26 cellular contexts compared by ENCODE assay signal in the genomic region with DNA sequence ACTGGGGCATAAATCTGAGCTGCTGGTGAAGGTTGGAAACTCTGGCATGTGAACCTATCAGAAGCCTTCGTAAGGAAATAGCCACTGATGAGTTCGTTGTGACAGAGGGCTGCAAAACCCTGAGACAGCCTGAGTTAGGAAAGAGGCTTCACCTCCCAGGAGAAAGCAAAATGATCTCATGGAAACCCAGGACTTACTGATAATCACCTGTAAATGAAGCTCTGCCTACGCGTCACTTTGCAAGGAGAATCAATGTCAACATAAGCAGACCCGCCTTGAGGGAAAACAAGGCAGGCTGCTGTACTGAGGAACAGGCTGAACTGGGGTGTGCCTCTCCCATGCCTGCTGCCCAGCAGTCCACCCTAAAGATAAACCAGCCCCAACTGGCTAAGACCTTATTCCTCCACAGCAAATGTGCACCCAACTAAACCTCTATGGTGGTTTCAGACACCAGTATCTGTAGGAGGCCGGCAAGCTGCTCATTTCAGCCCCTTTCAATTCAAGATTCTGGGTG. TPM values are rescaled to one million over a fixed set of nuclear protein-coding genes. Genes with fewer than 3 reads are reported as not detected.
DNase-seq lines count a peak whose midpoint lies in the region; ATAC-seq, FAIRE-seq and TF ChIP-seq lines count a peak whose summit lies in the region.
"Had no signal": no experiment of that assay in that cellular context is flagged by ENCODE, and none has a peak within 500 bp of the region (broad histone marks: within the 10 kb centered on the region; RNA-seq: fewer than 3 reads in every experiment).

No MANE protein-coding gene starts in this region.

- H3K9me3 Mint-ChIP-seq in CD8-positive, alpha-beta T cell, result no peaks in the 10 kb centered on the region
- H3K9me3 Mint-ChIP-seq: effector memory CD8-positive, alpha-beta T cell had no signal

- DNase-seq in IMR-90, result no peak
- no peak for DNase-seq in thyroid gland
- no peak for DNase-seq in urothelium cell line (ENCODE audit: low spot score)
- DNase-seq in CD8-positive, alpha-beta T cell, result no peak
- no peak for DNase-seq in NCI-H1048 (lab: John Stamatoyannopoulos, UW)
- DNase-seq: activated CD4-positive, alpha-beta T cell treated with anti-CD3 and anti-CD28 coated beads, Interleukin-2, amount 50 U/mL, for 48 hours; activated gamma-delta T cell treated with Interleukin-2 at 50 U/mL for 16 hours; AML-193; cerebellar nuclear complex; effector memory CD8-positive, alpha-beta T cell; GDM1; MG63; midbrain; NCI-H1436 treated with DMSO at 0.1 percent for 48 hours; NCI-H748 treated with DMSO at 0.1 percent for 48 hours; SHP77 treated with DMSO at 0.1 percent for 48 hours; stimulated activated naive CD4-positive, alpha-beta T cell; T-helper 2 cell; tibial artery; WERI-Rb-1 had no signal

- peak overlapping the region; percentile 16; the same call in 1 of the 2 replicates for H4K91ac ChIP-seq in IMR-90 (ENCODE audit: insufficient read depth, low read depth, low read length)

- H3K4me3 ChIP-seq in IMR-90 (ENCODE audit: insufficient read depth, low read depth, low read length) (no peak overlapping the region), mesodermal cell (ENCODE audit: extremely low read depth, insufficient read depth, low read length, poor library complexity, severe bottlenecking) (no peak overlapping the region), thyroid gland (replicated peaks in 1 of 3) (no peak overlapping the region)
- H3K4me3 ChIP-seq in CD8-positive, alpha-beta T cell (ENCODE audit: low read depth, low read length), result no peak overlapping the region
- H3K4me3 ChIP-seq: MG63, tibial artery had no signal

- peaks cover 8% of the 10 kb centered on the region for H3K9me3 ChIP-seq in IMR-90 (ENCODE audit: control insufficient read depth, insufficient read depth, low read length)
- H3K9me3 ChIP-seq in mesodermal cell (ENCODE audit: control insufficient read depth, low read length), result peaks cover 4% of the 10 kb centered on the region
- no peaks in the 10 kb centered on the region for H3K9me3 ChIP-seq in thyroid gland
- H3K9me3 ChIP-seq in CD8-positive, alpha-beta T cell (ENCODE audit: low read length), result no peaks in the 10 kb centered on the region
- H3K9me3 ChIP-seq: MG63, tibial artery had no signal

- no peak for TF ChIP-seq CTCF in IMR-90 (conservative IDR thresholded peaks at IDR 0.05; ENCODE audit: low read depth, low read length)
- TF ChIP-seq CTCF in thyroid gland (IDR thresholded peaks at IDR 0.05), result no peak
- no peak for TF ChIP-seq CTCF in CD8-positive, alpha-beta T cell (IDR thresholded peaks at IDR 0.05)

- peak overlapping the region; percentile 29; the same call in 1 of the 2 replicates for H2BK20ac ChIP-seq in IMR-90 (ENCODE audit: low read depth, low read length)

- H3K56ac ChIP-seq in IMR-90 (ENCODE audit: extremely low read depth, insufficient read depth, low read length), result no peak overlapping the region

- H3K4me1 ChIP-seq in IMR-90 (ENCODE audit: control insufficient read depth, insufficient read depth, low read length) (peaks cover 7% of the 10 kb centered on the region; the same call in 1 of the 2 replicates), mesodermal cell (ENCODE audit: control insufficient read depth, insufficient read depth, low read length, poor library complexity, severe bottlenecking) (peaks cover 18% of the 10 kb centered on the region), thyroid gland (peaks cover 29 to 31% of the 10 kb centered on the region in 2 donors)
- H3K4me1 ChIP-seq in CD8-positive, alpha-beta T cell (ENCODE audit: insufficient read depth, low read length), result no peaks in the 10 kb centered on the region

- CTCF ChIA-PET in IMR-90 (lab: Yijun Ruan, JAX), result interaction anchor here (0.8 kb wide), 1 partner anchor 16 kb away, joined by 3 read pairs; no protein-coding TSS in a partner anchor
- CTCF ChIA-PET in CD8-positive, alpha-beta T cell (lab: Charles Lee), result no interaction called here

- no peak overlapping the region for H3K27ac Mint-ChIP-seq in CD8-positive, alpha-beta T cell
- H3K27ac Mint-ChIP-seq: effector memory CD8-positive, alpha-beta T cell had no signal

- TF ChIP-seq RAD21 in IMR-90 (IDR thresholded peaks at IDR 0.05; ENCODE audit: low read length), result no peak

- TF ChIP-seq POLR2A in IMR-90 (IDR thresholded peaks at IDR 0.05; ENCODE audit: low read depth, low read length) (no peak), thyroid gland (IDR thresholded peaks at IDR 0.05) (no peak)

- H3K23ac ChIP-seq in IMR-90 (ENCODE audit: low read depth, low read length), result no peak overlapping the region; the same call in 1 of the 2 replicates

- H3K4me3 Mint-ChIP-seq in CD8-positive, alpha-beta T cell, result no peak overlapping the region
- H3K4me3 Mint-ChIP-seq: effector memory CD8-positive, alpha-beta T cell had no signal

- H3K27ac ChIP-seq in IMR-90 (ENCODE audit: insufficient read depth, low read length) (no peak overlapping the region), mesodermal cell (ENCODE audit: low read depth, low read length, severe bottlenecking) (peak overlapping the region; percentile 37), thyroid gland (peak overlapping the region; percentile 77 to 88 (median 88))
- no peak overlapping the region for H3K27ac ChIP-seq in CD8-positive, alpha-beta T cell (ENCODE audit: low read depth, low read length)
- H3K27ac ChIP-seq: tibial artery, WERI-Rb-1 had no signal

- dilution Hi-C loops in IMR-90 (cut with HindIII; ENCODE audit: low sequenced_read_pairs, unreplicated experiment), result no loop called here

- peak overlapping the region; percentile 47 for H3K4ac ChIP-seq in IMR-90 (ENCODE audit: low read depth, low read length)

- POLR2A ChIA-PET in IMR-90 (lab: Charles Lee; ENCODE audit: unreplicated experiment), result interaction anchor here (1.4 kb wide), 1 partner anchor 231 kb away, joined by 4 read pairs; a partner anchor contains a TSS
- POLR2A ChIA-PET in CD8-positive, alpha-beta T cell (lab: Charles Lee), result no interaction called here

- H4K8ac ChIP-seq in IMR-90 (ENCODE audit: low read depth in 2 of 2, low read length in 2 of 2), result peak overlapping the region; percentile 14 to 46; a peak in 1 of 4 replicates

- H3K4me1 Mint-ChIP-seq in CD8-positive, alpha-beta T cell (ENCODE audit: low read depth), result no peaks in the 10 kb centered on the region

- H2AK9ac ChIP-seq in IMR-90 (replicated peaks; ENCODE audit: low read depth, low read length, poor library complexity), result no peak overlapping the region

- no peaks in the 10 kb centered on the region for H3K79me1 ChIP-seq in IMR-90 (ENCODE audit: low read depth in 1 of 2, low read length in 2 of 2)

- no peaks in the 10 kb centered on the region for H4K20me1 ChIP-seq in IMR-90 (ENCODE audit: insufficient read depth, low read length)

- no peak overlapping the region; the same call in 1 of the 2 replicates for H4K5ac ChIP-seq in IMR-90 (ENCODE audit: low read depth, low read length)

- H3K27me3 Mint-ChIP-seq in CD8-positive, alpha-beta T cell (ENCODE audit: low read depth), result no peaks in the 10 kb centered on the region

- H3K27me3 ChIP-seq in IMR-90 (ENCODE audit: control insufficient read depth, insufficient read depth, low read length) (no peaks in the 10 kb centered on the region), thyroid gland (no peaks in the 10 kb centered on the region)
- no peaks in the 10 kb centered on the region for H3K27me3 ChIP-seq in CD8-positive, alpha-beta T cell (ENCODE audit: insufficient read depth, low read length)
- H3K27me3 ChIP-seq: MG63, tibial artery had no signal

- H2BK120ac ChIP-seq in IMR-90 (ENCODE audit: low read depth, low read length), result no peak overlapping the region; the same call in none of the 2 replicates

- no peak overlapping the region for H3K9ac ChIP-seq in IMR-90 (ENCODE audit: low read depth, low read length)

- H3K18ac ChIP-seq in IMR-90 (ENCODE audit: low read depth, low read length), result peak overlapping the region; percentile 22; the same call in 1 of the 2 replicates

- H3K4me2 ChIP-seq in IMR-90 (ENCODE audit: low read depth, low read length), result no peak overlapping the region

- 0 out of 2 replicates have a peak, but pooled peaks cover 4% of the 10 kb centered on the region for H3K9me1 ChIP-seq in IMR-90 (ENCODE audit: insufficient read depth, low read length)

- no TSS peak for BruUV-seq in IMR-90 (replicated peaks; lab: Mats Ljungman, UMichigan)

- H3K14ac ChIP-seq in IMR-90 (replicated peaks; ENCODE audit: low read depth, low read length), result peak overlapping the region; percentile 5

- intact Hi-C loops in IMR-90 (cut with micrococcal nuclease), result no loop called here
- intact Hi-C loops in thyroid gland (cut with DNase I), result no loop called here
- intact Hi-C loops in CD8-positive, alpha-beta T cell (cut with DNase I, micrococcal nuclease), result no loop called here

- in situ Hi-C loops in IMR-90 (cut with MboI; ENCODE audit: low sequenced_read_pairs), result no loop called here

- H3K36me3 ChIP-seq in IMR-90 (ENCODE audit: control insufficient read depth, insufficient read depth, low read length) (no peaks in the 10 kb centered on the region), mesodermal cell (ENCODE audit: control insufficient read depth, insufficient read depth, low read length) (no peaks in the 10 kb centered on the region), thyroid gland (no peaks in the 10 kb centered on the region)
- no peaks in the 10 kb centered on the region for H3K36me3 ChIP-seq in CD8-positive, alpha-beta T cell (ENCODE audit: insufficient read depth, low read length)
- H3K36me3 ChIP-seq: MG63, tibial artery, WERI-Rb-1 had no signal

- FAIRE-seq in urothelium cell line (lab: Jason Lieb, UNC), result no peak
- FAIRE-seq: H1, kidney had no signal

- H2AFZ ChIP-seq in IMR-90 (replicated peaks; ENCODE audit: low read length, poor library complexity), result no peak overlapping the region

- WGBS in IMR-90 (ENCODE audit: extremely low coverage in 2 of 2, insufficient read length in 1 of 2), 2 experiments, result 80% methylated on average over 1 of the region's 6 CpGs; no CpG with 5 or more reads in 1 of the 2 experiments
- WGBS in mesodermal cell (ENCODE audit: insufficient coverage in 2 of 2), 2 experiments, result 76 to 84% methylated on average over 6 of the region's 6 CpGs
- WGBS in thyroid gland, 2 donors, result 90 to 92% methylated on average over 6 of the region's 6 CpGs

- H2BK5ac ChIP-seq in IMR-90 (ENCODE audit: low read depth, low read length, poor library complexity, severe bottlenecking), result no peak overlapping the region

- peak overlapping the region; percentile 71; the same call in 1 of the 2 replicates for H2AK5ac ChIP-seq in IMR-90 (ENCODE audit: low read depth, low read length)

- H2BK15ac ChIP-seq in IMR-90 (ENCODE audit: low read depth, low read length), result peak overlapping the region; percentile 58; the same call in 2 of the 3 replicates

- ATAC-seq in IMR-90 (ENCODE audit: low read depth) (no peak), esophagus mucosa (peak; percentile 80), HG03139 (IDR thresholded peaks at IDR 0.05; ENCODE audit: unreplicated experiment) (no peak)
- no peak for ATAC-seq in CD8-positive, alpha-beta T cell
- ATAC-seq: effector memory CD8-positive, alpha-beta T cell had no signal

- H3K36me3 Mint-ChIP-seq in CD8-positive, alpha-beta T cell, result no peaks in the 10 kb centered on the region

RNA-seq across cellular contexts. Expression of a gene that starts 46.8 kb away (rescaled TPM):
- total RNA-seq in IMR-90 (2012; rRNA removed), result 0.54 and 0.56 TPM in 2 replicates
- polyA plus RNA-seq in IMR-90 (2012; rRNA removed), result 0.29 and 0.31 TPM in 2 replicates
- polyA plus RNA-seq in IMR-90 (2012; cell fraction: cytosol; rRNA removed), result 0.09 and 0.24 TPM in 2 replicates
- 0.13 and 0.58 TPM in 2 replicates for polyA plus RNA-seq in IMR-90 (2012; cell fraction: nucleus; rRNA removed; ENCODE audit: low replicate concordance)
- total RNA-seq in esophagus mucosa, result 10.1 TPM
- polyA plus RNA-seq in mesodermal cell (2013, experiment 1 of 2), result 1.8 TPM
- polyA plus RNA-seq in mesodermal cell (2013, experiment 2 of 2), result 1.8 TPM
- 1 to 10 TPM; 4.0 to 6.7 (median 5.4) TPM for total RNA-seq in thyroid gland
- total RNA-seq in CD8-positive, alpha-beta T cell, result not detected
- total RNA-seq: OCI-LY7 had no signal

Comparison
In these comparisons a context has a peak if more than half of its experiments do, and no peak if none do; other contexts are left out.
1. H3K27ac ChIP-seq: peak in mesodermal cell (single experiment) and thyroid gland (3 of 3); none in IMR-90 (single experiment) and CD8-positive, alpha-beta T cell (single experiment).